Comparison of ENCODE assay signal across 8 cellular contexts in the genomic region with DNA sequence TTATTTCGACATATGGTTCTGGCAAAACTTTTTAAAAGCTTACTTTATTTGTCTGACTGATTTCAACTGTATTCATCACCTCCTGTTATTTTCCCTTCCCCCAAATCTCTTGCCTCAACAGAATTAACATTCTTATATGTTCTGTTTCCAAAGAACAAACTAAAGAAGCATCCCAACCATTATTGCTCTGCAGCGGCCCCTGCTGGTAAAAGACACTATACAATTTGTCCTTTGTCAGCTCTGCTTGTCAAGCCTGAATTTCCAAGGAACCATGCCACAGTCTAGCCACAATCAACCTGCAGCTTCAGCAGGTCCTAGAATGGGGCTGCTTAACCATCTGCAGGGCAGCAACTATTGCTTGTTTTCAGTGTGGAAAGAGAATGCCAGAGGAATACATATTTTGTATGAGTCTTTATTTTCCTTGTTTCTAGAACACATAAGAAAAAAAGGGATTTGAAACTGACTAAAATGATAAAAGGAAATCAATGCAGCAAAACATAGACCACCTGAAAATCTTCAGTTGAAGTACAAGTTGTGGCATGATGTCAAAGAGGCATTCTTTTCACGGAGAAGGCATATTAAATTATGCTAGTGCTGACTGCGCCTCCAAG.
A peak's percentile ranks its signal among the peaks of the same experiment; 100 is the strongest.
DNase-seq lines count a peak whose midpoint lies in the region; ATAC-seq, FAIRE-seq and TF ChIP-seq lines count a peak whose summit lies in the region.

No MANE protein-coding gene starts in this region.

- TF ChIP-seq EP300 in SK-N-SH (IDR thresholded peaks at IDR 0.05; ENCODE audit: borderline replicate concordance in 1 of 2, low read depth in 1 of 2, low read length in 1 of 2) = no peak

- CTCF ChIA-PET in SK-N-SH (lab: Yijun Ruan, JAX) = interaction anchor here (0.5 to 3.2 kb wide), 42 partner anchors 9 to 1694 kb away, joined by 3 to 21 read pairs (median 3); no protein-coding TSS in a partner anchor

- H3K36me3 ChIP-seq in SK-N-SH (replicated peaks in 1 of 2; ENCODE audit: control insufficient read depth in 1 of 2, insufficient read depth in 2 of 2, low read length in 1 of 2) (no peaks in the 10 kb centered on the region), hepatocyte (replicated peaks; ENCODE audit: insufficient read depth, low read depth) (no peaks in the 10 kb centered on the region), small intestine (ENCODE audit: control insufficient read depth in 2 of 2, insufficient read depth in 2 of 2, low read length in 2 of 2) (no peaks in the 10 kb centered on the region)

- H3K9me2 ChIP-seq in SK-N-SH (no peaks in the 10 kb centered on the region), hepatocyte (replicated peaks; ENCODE audit: insufficient read depth) (no peaks in the 10 kb centered on the region)

- H4K20me1 ChIP-seq in SK-N-SH (ENCODE audit: insufficient read depth) (no peaks in the 10 kb centered on the region), hepatocyte (ENCODE audit: insufficient read depth, poor library complexity, severe bottlenecking) (no peaks in the 10 kb centered on the region)

- no peaks in the 10 kb centered on the region for H3K79me2 ChIP-seq in SK-N-SH (ENCODE audit: insufficient read depth)
- H3K79me2 ChIP-seq in hepatocyte = no peaks in the 10 kb centered on the region

- 46% methylated on average over 4 of the region's 4 CpGs for WGBS in SK-N-SH (ENCODE audit: low lambda C conversion rate)
- 50% methylated on average over 4 of the region's 4 CpGs for WGBS in hepatocyte (ENCODE audit: low lambda C conversion rate, missing lambda C conversion rate)
- 50 to 54% (median 52%) methylated on average over 4 of the region's 4 CpGs for WGBS in small intestine, 3 donors

- no peak overlapping the region for H3K9ac ChIP-seq in SK-N-SH

- FAIRE-seq in small intestine (lab: Jason Lieb, UNC) = no peak

- POLR2A ChIA-PET in SK-N-SH (lab: Yijun Ruan, JAX) = no interaction called here

- H3K4me3 ChIP-seq in LNCaP clone FGC (ENCODE audit: low read depth, low read length) = no peak overlapping the region
- H3K4me3 ChIP-seq in SK-N-SH (ENCODE audit: low read depth in 2 of 2, low read length in 1 of 2) = no peak overlapping the region; a peak in 1 of 4 replicates
- H3K4me3 ChIP-seq in hepatocyte = no peak overlapping the region
- H3K4me3 ChIP-seq in small intestine (ENCODE audit: low read depth in 1 of 2, low read length in 2 of 2) = no peak overlapping the region

- H3K4me2 ChIP-seq in SK-N-SH = no peak overlapping the region
- H3K4me2 ChIP-seq in hepatocyte = no peak overlapping the region

- H3F3A ChIP-seq in SK-N-SH (replicated peaks; ENCODE audit: insufficient read depth) = no peaks in the 10 kb centered on the region

- no peaks in the 10 kb centered on the region for H3K9me3 ChIP-seq in SK-N-SH
- H3K9me3 ChIP-seq in hepatocyte (ENCODE audit: low read depth) = no peaks in the 10 kb centered on the region
- H3K9me3 ChIP-seq in small intestine (ENCODE audit: control insufficient read depth, low read depth) = no peaks in the 10 kb centered on the region

- TF ChIP-seq CTCF in LNCaP clone FGC (IDR thresholded peaks at IDR 0.05; ENCODE audit: control insufficient read depth, extremely low read depth, insufficient read depth) = peak; percentile 80
- TF ChIP-seq CTCF in SK-N-SH (IDR thresholded peaks at IDR 0.05) = peak; percentile 89
- peak; percentile 84 for TF ChIP-seq CTCF in hepatocyte (IDR thresholded peaks at IDR 0.05; ENCODE audit: poor library complexity)

- peak; percentile 70 for ATAC-seq in GM21528 (IDR thresholded peaks at IDR 0.05; ENCODE audit: low FRiP score, unreplicated experiment)

- TF ChIP-seq RAD21 in SK-N-SH (IDR thresholded peaks at IDR 0.05; ENCODE audit: low read length) = peak; percentile 86

- DNase-seq in DMS153 treated with DMSO at 0.1 percent for 48 hours (lab: John Stamatoyannopoulos, UW; ENCODE audit: unreplicated experiment) (peak; percentile 66), LNCaP clone FGC (ENCODE audit: low read depth) (peak; percentile 13), SK-N-SH (peak; percentile 44), amniotic stem cell (lab: John Stamatoyannopoulos, UW) (peak; percentile 2), hepatocyte (ENCODE audit: low spot score) (peak; percentile 87), small intestine (peak; percentile 72), 8988T (no peak)

- H3K4me1 ChIP-seq in SK-N-SH (ENCODE audit: control insufficient read depth in 1 of 2, insufficient read depth in 2 of 2, low read depth in 1 of 2, low read length in 1 of 2) (peaks cover 0 to 4% of the 10 kb centered on the region in 2 experiments; a peak in 3 of 4 replicates), hepatocyte (ENCODE audit: insufficient read depth) (no peaks in the 10 kb centered on the region), small intestine (ENCODE audit: control insufficient read depth in 2 of 2, insufficient read depth in 1 of 2, low read depth in 1 of 2, low read length in 1 of 2) (no peaks in the 10 kb centered on the region)

- H3K27me3 ChIP-seq in SK-N-SH (ENCODE audit: insufficient read depth) (no peaks in the 10 kb centered on the region), hepatocyte (no peaks in the 10 kb centered on the region), small intestine (ENCODE audit: control insufficient read depth in 2 of 2, insufficient read depth in 2 of 2, low read length in 2 of 2) (no peaks in the 10 kb centered on the region)

- H3K27ac ChIP-seq in SK-N-SH (ENCODE audit: low read depth in 2 of 2, low read length in 1 of 2) (peak overlapping the region in 1 of 2 experiments; percentile 34; a peak in 2 of 4 replicates), hepatocyte (no peak overlapping the region), small intestine (ENCODE audit: low read depth in 1 of 2, low read length in 1 of 2) (no peak overlapping the region)

- no peak overlapping the region for H2AFZ ChIP-seq in SK-N-SH (ENCODE audit: low read depth)
- no peak overlapping the region for H2AFZ ChIP-seq in hepatocyte

TF ChIP-seq in SK-N-SH, 30 proteins besides CTCF, POLR2A, EP300 and RAD21:
- TF ChIP-seq EZH2phosphoT487 (IDR thresholded peaks at IDR 0.05; ENCODE audit: borderline replicate concordance, low read depth) (no peak), CHD2 (IDR thresholded peaks at IDR 0.05; ENCODE audit: low read length, partially characterized antibody) (peak; percentile 20), SMC3 (IDR thresholded peaks at IDR 0.05; ENCODE audit: low read depth, low read length) (peak; percentile 73), SIN3A (IDR thresholded peaks at IDR 0.05; ENCODE audit: borderline replicate concordance, low read depth, low read length) (no peak), RCOR1 (IDR thresholded peaks at IDR 0.05; ENCODE audit: low read length) (peak; percentile 25; the same call in 1 of the 2 replicates)
